Comparison of ENCODE assay signal across 1 cellular context in genomic region chr20:53934421-53935352, GRCh38.
TF ChIP-seq lines count a peak whose summit lies in the region.

No MANE protein-coding gene starts in this region.

TF ChIP-seq in GM23338, 12 proteins besides CTCF, POLR2A, EP300 and RAD21 (continued from another document):
- TF ChIP-seq, protein P1, sequence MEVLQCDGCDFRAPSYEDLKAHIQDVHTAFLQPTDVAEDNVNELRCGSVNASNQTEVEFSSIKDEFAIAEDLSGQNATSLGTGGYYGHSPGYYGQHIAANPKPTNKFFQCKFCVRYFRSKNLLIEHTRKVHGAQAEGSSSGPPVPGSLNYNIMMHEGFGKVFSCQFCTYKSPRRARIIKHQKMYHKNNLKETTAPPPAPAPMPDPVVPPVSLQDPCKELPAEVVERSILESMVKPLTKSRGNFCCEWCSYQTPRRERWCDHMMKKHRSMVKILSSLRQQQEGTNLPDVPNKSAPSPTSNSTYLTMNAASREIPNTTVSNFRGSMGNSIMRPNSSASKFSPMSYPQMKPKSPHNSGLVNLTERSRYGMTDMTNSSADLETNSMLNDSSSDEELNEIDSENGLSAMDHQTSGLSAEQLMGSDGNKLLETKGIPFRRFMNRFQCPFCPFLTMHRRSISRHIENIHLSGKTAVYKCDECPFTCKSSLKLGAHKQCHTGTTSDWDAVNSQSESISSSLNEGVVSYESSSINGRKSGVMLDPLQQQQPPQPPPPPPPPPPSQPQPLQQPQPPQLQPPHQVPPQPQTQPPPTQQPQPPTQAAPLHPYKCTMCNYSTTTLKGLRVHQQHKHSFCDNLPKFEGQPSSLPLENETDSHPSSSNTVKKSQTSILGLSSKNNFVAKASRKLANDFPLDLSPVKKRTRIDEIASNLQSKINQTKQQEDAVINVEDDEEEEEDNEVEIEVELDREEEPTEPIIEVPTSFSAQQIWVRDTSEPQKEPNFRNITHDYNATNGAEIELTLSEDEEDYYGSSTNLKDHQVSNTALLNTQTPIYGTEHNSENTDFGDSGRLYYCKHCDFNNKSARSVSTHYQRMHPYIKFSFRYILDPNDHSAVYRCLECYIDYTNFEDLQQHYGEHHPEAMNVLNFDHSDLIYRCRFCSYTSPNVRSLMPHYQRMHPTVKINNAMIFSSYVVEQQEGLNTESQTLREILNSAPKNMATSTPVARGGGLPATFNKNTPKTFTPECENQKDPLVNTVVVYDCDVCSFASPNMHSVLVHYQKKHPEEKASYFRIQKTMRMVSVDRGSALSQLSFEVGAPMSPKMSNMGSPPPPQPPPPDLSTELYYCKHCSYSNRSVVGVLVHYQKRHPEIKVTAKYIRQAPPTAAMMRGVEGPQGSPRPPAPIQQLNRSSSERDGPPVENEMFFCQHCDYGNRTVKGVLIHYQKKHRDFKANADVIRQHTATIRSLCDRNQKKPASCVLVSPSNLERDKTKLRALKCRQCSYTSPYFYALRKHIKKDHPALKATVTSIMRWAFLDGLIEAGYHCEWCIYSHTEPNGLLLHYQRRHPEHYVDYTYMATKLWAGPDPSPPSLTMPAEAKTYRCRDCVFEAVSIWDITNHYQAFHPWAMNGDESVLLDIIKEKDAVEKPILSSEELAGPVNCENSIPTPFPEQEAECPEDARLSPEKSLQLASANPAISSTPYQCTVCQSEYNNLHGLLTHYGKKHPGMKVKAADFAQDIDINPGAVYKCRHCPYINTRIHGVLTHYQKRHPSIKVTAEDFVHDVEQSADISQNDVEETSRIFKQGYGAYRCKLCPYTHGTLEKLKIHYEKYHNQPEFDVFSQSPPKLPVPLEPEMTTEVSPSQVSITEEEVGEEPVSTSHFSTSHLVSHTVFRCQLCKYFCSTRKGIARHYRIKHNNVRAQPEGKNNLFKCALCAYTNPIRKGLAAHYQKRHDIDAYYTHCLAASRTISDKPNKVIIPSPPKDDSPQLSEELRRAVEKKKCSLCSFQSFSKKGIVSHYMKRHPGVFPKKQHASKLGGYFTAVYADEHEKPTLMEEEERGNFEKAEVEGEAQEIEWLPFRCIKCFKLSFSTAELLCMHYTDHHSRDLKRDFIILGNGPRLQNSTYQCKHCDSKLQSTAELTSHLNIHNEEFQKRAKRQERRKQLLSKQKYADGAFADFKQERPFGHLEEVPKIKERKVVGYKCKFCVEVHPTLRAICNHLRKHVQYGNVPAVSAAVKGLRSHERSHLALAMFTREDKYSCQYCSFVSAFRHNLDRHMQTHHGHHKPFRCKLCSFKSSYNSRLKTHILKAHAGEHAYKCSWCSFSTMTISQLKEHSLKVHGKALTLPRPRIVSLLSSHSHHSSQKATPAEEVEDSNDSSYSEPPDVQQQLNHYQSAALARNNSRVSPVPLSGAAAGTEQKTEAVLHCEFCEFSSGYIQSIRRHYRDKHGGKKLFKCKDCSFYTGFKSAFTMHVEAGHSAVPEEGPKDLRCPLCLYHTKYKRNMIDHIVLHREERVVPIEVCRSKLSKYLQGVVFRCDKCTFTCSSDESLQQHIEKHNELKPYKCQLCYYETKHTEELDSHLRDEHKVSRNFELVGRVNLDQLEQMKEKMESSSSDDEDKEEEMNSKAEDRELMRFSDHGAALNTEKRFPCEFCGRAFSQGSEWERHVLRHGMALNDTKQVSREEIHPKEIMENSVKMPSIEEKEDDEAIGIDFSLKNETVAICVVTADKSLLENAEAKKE (CRISPR knock-in tag; IDR thresholded peaks at IDR 0.05), result no peak
- no peak for TF ChIP-seq EZH2phosphoT487 (IDR thresholded peaks at IDR 0.05; ENCODE audit: unreplicated experiment)
- no peak for TF ChIP-seq EZH2 (IDR thresholded peaks at IDR 0.05; ENCODE audit: low read depth, unreplicated experiment)
TF ChIP-seq in GM23338: peak in this region for 0.
